In the genomic region with DNA sequence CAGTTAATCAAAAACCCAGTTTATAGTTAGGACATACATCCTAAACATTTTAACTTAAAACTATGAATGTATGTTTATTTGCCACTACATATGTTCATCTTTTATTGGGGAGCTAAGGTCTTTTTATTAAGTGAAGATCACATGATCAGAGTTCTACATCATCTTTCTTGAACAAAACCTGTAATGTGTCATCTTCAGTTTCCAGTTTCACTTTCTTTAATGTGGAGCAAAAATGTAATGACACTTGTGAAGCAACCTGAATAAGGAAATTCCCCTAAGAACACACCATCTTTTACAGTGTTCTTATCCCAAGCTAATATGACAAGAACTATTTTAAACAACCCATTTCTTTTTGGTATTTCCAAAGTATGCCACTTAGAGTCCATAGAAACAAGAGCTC, we compare ENCODE assay signal across 1 cellular context.
A peak's percentile ranks its signal among the peaks of the same experiment; 100 is the strongest.
TF ChIP-seq lines count a peak whose summit lies in the region.

No MANE protein-coding gene starts in this region.

TF ChIP-seq in GM12878, 131 proteins besides CTCF, POLR2A, EP300 and RAD21 (continued from another document and continues in another):
- TF ChIP-seq, protein P1, sequence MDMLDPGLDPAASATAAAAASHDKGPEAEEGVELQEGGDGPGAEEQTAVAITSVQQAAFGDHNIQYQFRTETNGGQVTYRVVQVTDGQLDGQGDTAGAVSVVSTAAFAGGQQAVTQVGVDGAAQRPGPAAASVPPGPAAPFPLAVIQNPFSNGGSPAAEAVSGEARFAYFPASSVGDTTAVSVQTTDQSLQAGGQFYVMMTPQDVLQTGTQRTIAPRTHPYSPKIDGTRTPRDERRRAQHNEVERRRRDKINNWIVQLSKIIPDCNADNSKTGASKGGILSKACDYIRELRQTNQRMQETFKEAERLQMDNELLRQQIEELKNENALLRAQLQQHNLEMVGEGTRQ (IDR thresholded peaks at IDR 0.05; ENCODE audit: borderline replicate concordance, low read depth, low read length) = peak; percentile 41; the same call in 1 of the 2 replicates
- TF ChIP-seq BACH1 (IDR thresholded peaks at IDR 0.05; ENCODE audit: borderline replicate concordance) (no peak), TBL1XR1 (IDR thresholded peaks at IDR 0.05; ENCODE audit: low read depth, low read length) (no peak), MYB (IDR thresholded peaks at IDR 0.05; ENCODE audit: borderline replicate concordance, low read depth, low read length) (no peak), BCL3 (IDR thresholded peaks at IDR 0.05; ENCODE audit: borderline replicate concordance, insufficient read depth, low read depth, low read length, poor library complexity, severe bottlenecking) (no peak), PAX8 (IDR thresholded peaks at IDR 0.05) (no peak), PKNOX1 (IDR thresholded peaks at IDR 0.05) (no peak), TCF7 (IDR thresholded peaks at IDR 0.05; ENCODE audit: borderline replicate concordance) (peak; percentile 95), CEBPZ (IDR thresholded peaks at IDR 0.05; ENCODE audit: low read depth, low read length) (no peak), FOXK2 (IDR thresholded peaks at IDR 0.05) (no peak), ZBED1 (IDR thresholded peaks at IDR 0.05; ENCODE audit: borderline replicate concordance) (no peak), NR2C1 (IDR thresholded peaks at IDR 0.05) (no peak), ZNF274 (IDR thresholded peaks at IDR 0.05; ENCODE audit: insufficient read depth, insufficient read length) (no peak), EED (IDR thresholded peaks at IDR 0.05; ENCODE audit: low read depth) (no peak), HDGF (IDR thresholded peaks at IDR 0.05) (no peak), SMAD5 (IDR thresholded peaks at IDR 0.05; ENCODE audit: low read depth) (no peak), ZNF217 (IDR thresholded peaks at IDR 0.05) (no peak), BMI1 (IDR thresholded peaks at IDR 0.05; ENCODE audit: borderline replicate concordance) (no peak), NR2C2 (IDR thresholded peaks at IDR 0.05; ENCODE audit: borderline replicate concordance, control insufficient read depth, insufficient read length, low read depth) (no peak), GATAD2B (conservative IDR thresholded peaks at IDR 0.05; ENCODE audit: low read depth) (no peak), YBX1 (IDR thresholded peaks at IDR 0.05) (no peak), SIX5 (IDR thresholded peaks at IDR 0.05; ENCODE audit: low read depth, low read length, severe bottlenecking) (no peak), LARP7 (IDR thresholded peaks at IDR 0.05) (no peak), JUNB (IDR thresholded peaks at IDR 0.05) (peak; percentile 42), CUX1 (IDR thresholded peaks at IDR 0.05; ENCODE audit: insufficient replicate concordance, low read depth, low read length) (peak; percentile 13), RB1 (IDR thresholded peaks at IDR 0.05; ENCODE audit: borderline replicate concordance) (no peak), SUPT20H (IDR thresholded peaks at IDR 0.05; ENCODE audit: borderline replicate concordance, control insufficient read depth, low read depth, low read length) (no peak), WRNIP1 (IDR thresholded peaks at IDR 0.05; ENCODE audit: borderline replicate concordance, low read depth, low read length) (no peak), NR2F1 (conservative IDR thresholded peaks at IDR 0.05) (no peak), NBN (IDR thresholded peaks at IDR 0.05) (no peak), EZH2 (IDR thresholded peaks at IDR 0.05; ENCODE audit: borderline replicate concordance, control insufficient read depth, low read depth, low read length) (no peak), KDM1A (IDR thresholded peaks at IDR 0.05; ENCODE audit: borderline replicate concordance) (no peak), TAF1 (IDR thresholded peaks at IDR 0.05; ENCODE audit: borderline replicate concordance, low read depth, low read length) (no peak), GABPA (IDR thresholded peaks at IDR 0.05; ENCODE audit: low read depth) (no peak), POU2F2 (IDR thresholded peaks at IDR 0.05; ENCODE audit: borderline replicate concordance, low read depth, low read length) (no peak), JUND (IDR thresholded peaks at IDR 0.05; ENCODE audit: low read depth, low read length) (no peak), FOS (IDR thresholded peaks at IDR 0.05; ENCODE audit: borderline replicate concordance, extremely low read depth, insufficient read length) (no peak)
- TF ChIP-seq, protein P2, sequence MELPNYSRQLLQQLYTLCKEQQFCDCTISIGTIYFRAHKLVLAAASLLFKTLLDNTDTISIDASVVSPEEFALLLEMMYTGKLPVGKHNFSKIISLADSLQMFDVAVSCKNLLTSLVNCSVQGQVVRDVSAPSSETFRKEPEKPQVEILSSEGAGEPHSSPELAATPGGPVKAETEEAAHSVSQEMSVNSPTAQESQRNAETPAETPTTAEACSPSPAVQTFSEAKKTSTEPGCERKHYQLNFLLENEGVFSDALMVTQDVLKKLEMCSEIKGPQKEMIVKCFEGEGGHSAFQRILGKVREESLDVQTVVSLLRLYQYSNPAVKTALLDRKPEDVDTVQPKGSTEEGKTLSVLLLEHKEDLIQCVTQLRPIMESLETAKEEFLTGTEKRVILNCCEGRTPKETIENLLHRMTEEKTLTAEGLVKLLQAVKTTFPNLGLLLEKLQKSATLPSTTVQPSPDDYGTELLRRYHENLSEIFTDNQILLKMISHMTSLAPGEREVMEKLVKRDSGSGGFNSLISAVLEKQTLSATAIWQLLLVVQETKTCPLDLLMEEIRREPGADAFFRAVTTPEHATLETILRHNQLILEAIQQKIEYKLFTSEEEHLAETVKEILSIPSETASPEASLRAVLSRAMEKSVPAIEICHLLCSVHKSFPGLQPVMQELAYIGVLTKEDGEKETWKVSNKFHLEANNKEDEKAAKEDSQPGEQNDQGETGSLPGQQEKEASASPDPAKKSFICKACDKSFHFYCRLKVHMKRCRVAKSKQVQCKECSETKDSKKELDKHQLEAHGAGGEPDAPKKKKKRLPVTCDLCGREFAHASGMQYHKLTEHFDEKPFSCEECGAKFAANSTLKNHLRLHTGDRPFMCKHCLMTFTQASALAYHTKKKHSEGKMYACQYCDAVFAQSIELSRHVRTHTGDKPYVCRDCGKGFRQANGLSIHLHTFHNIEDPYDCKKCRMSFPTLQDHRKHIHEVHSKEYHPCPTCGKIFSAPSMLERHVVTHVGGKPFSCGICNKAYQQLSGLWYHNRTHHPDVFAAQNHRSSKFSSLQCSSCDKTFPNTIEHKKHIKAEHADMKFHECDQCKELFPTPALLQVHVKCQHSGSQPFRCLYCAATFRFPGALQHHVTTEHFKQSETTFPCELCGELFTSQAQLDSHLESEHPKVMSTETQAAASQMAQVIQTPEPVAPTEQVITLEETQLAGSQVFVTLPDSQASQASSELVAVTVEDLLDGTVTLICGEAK (IDR thresholded peaks at IDR 0.05; ENCODE audit: borderline replicate concordance) = no peak; the same call in 1 of the 2 replicates
- TF ChIP-seq, protein P3, sequence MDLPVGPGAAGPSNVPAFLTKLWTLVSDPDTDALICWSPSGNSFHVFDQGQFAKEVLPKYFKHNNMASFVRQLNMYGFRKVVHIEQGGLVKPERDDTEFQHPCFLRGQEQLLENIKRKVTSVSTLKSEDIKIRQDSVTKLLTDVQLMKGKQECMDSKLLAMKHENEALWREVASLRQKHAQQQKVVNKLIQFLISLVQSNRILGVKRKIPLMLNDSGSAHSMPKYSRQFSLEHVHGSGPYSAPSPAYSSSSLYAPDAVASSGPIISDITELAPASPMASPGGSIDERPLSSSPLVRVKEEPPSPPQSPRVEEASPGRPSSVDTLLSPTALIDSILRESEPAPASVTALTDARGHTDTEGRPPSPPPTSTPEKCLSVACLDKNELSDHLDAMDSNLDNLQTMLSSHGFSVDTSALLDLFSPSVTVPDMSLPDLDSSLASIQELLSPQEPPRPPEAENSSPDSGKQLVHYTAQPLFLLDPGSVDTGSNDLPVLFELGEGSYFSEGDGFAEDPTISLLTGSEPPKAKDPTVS (IDR thresholded peaks at IDR 0.05; ENCODE audit: low read depth, low read length) = no peak
- TF ChIP-seq, protein P4, sequence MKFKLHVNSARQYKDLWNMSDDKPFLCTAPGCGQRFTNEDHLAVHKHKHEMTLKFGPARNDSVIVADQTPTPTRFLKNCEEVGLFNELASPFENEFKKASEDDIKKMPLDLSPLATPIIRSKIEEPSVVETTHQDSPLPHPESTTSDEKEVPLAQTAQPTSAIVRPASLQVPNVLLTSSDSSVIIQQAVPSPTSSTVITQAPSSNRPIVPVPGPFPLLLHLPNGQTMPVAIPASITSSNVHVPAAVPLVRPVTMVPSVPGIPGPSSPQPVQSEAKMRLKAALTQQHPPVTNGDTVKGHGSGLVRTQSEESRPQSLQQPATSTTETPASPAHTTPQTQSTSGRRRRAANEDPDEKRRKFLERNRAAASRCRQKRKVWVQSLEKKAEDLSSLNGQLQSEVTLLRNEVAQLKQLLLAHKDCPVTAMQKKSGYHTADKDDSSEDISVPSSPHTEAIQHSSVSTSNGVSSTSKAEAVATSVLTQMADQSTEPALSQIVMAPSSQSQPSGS (IDR thresholded peaks at IDR 0.05; ENCODE audit: low read length) = no peak
- TF ChIP-seq, protein P5, sequence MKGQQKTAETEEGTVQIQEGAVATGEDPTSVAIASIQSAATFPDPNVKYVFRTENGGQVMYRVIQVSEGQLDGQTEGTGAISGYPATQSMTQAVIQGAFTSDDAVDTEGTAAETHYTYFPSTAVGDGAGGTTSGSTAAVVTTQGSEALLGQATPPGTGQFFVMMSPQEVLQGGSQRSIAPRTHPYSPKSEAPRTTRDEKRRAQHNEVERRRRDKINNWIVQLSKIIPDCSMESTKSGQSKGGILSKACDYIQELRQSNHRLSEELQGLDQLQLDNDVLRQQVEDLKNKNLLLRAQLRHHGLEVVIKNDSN (IDR thresholded peaks at IDR 0.05; ENCODE audit: borderline replicate concordance, extremely low read length, insufficient read depth, low read depth, low read length) = no peak
